ENCODE assay signal across 16 cellular contexts in the genomic region with DNA sequence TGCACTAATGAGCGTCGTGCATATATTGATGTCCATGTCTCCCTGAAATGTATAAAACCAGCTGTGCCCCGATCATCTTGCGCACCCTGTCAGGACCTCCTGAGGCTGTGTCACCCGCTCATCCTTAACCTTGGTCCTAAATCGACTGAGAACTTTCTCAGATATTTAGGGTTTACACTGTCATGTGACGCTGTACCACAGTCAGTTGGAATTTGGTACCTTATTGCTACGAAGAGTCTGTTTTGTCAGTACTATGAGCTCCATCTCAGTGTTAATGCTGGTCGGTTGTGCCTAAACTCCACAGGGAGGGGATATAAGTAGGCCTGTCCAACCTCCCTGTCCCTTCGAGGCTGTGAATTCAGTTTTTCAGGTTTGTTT. TPM values are rescaled to one million over a fixed set of nuclear protein-coding genes. Genes with fewer than 3 reads are reported as not detected.
DNase-seq lines count a peak whose midpoint lies in the region; TF ChIP-seq lines count a peak whose summit lies in the region.
"Had no signal": no experiment of that assay in that cellular context is flagged by ENCODE, and none has a peak within 500 bp of the region (broad histone marks: within the 10 kb centered on the region; RNA-seq: fewer than 3 reads in every experiment).

No MANE protein-coding gene starts in this region.

- H3K9me3 Mint-ChIP-seq in Caco-2 (ENCODE audit: unreplicated experiment) (no peaks in the 10 kb centered on the region), neural crest cell (no peaks in the 10 kb centered on the region)
- no peaks in the 10 kb centered on the region for H3K9me3 Mint-ChIP-seq in activated CD4-positive, alpha-beta memory T cell treated with anti-CD3 and anti-CD28 coated beads, Interleukin-2, amount 10 ng/mL, durations not matched to agents 7 days and 5 days

- H3K4me1 Mint-ChIP-seq in Caco-2 (ENCODE audit: low read depth, unreplicated experiment) (peaks cover 24% of the 10 kb centered on the region), neural crest cell (peaks cover 51% of the 10 kb centered on the region)
- peaks cover 33% of the 10 kb centered on the region for H3K4me1 Mint-ChIP-seq in activated CD4-positive, alpha-beta memory T cell treated with anti-CD3 and anti-CD28 coated beads, Interleukin-2, amount 10 ng/mL, durations not matched to agents 7 days and 5 days

- peaks cover 37% of the 10 kb centered on the region for H3K4me1 ChIP-seq in Caco-2

- CTCF ChIA-PET in Caco-2 (lab: Charles Lee) = interaction anchor here (1.5 to 3.0 kb wide), 5 partner anchors 10 to 144 kb away, joined by 7 to 16 read pairs (median 12); partner anchors contain the start of gene PTDSS2
- CTCF ChIA-PET in activated CD4-positive, alpha-beta memory T cell treated with anti-CD3 and anti-CD28 coated beads, Interleukin-2, amount 10 ng/mL, durations not matched to agents 7 days and 5 days (lab: Charles Lee) = interaction anchor here (0.6 to 3.3 kb wide), 13 partner anchors 11 to 142 kb away, joined by 3 to 32 read pairs (median 5); partner anchors contain the start of genes BET1L, RIC8A and SIGIRR

- no peaks in the 10 kb centered on the region for H3K9me3 ChIP-seq in Caco-2
- H3K9me3 ChIP-seq: SJCRH30, thyroid gland had no signal

- no TSS peak for BruUV-seq in Caco-2 (replicated peaks; lab: Mats Ljungman, UMichigan)

- H3K4me3 Mint-ChIP-seq in Caco-2 (ENCODE audit: unreplicated experiment) = peak overlapping the region; percentile 4
- H3K4me3 Mint-ChIP-seq in activated CD4-positive, alpha-beta memory T cell treated with anti-CD3 and anti-CD28 coated beads, Interleukin-2, amount 10 ng/mL, durations not matched to agents 7 days and 5 days = no peak overlapping the region
- peak overlapping the region; percentile 32 for H3K4me3 Mint-ChIP-seq in neural crest cell
- H3K4me3 Mint-ChIP-seq: CD14-positive monocyte had no signal

- no peak overlapping the region for H3K4me3 ChIP-seq in Caco-2 (ENCODE audit: low read depth, low read length)
- H3K4me3 ChIP-seq: SJCRH30, thyroid gland had no signal

- intact Hi-C loops in Caco-2 (cut with micrococcal nuclease; ENCODE audit: unreplicated experiment) = loop anchor here (1.0 to 5.0 kb wide), 2 partner anchors 51 to 142 kb away; no protein-coding TSS in a partner anchor

- H3K27ac Mint-ChIP-seq in Caco-2 (ENCODE audit: unreplicated experiment) (no peak overlapping the region), neural crest cell (ENCODE audit: unreplicated experiment) (no peak overlapping the region)
- H3K27ac Mint-ChIP-seq in activated CD4-positive, alpha-beta memory T cell treated with anti-CD3 and anti-CD28 coated beads, Interleukin-2, amount 10 ng/mL, durations not matched to agents 7 days and 5 days = peak overlapping the region; percentile 18

- POLR2A ChIA-PET in Caco-2 (lab: Charles Lee) = interaction anchor here (1.6 kb wide), 1 partner anchor 50 kb away, joined by 4 read pairs; no protein-coding TSS in a partner anchor
- POLR2A ChIA-PET in activated CD4-positive, alpha-beta memory T cell treated with anti-CD3 and anti-CD28 coated beads, Interleukin-2, amount 10 ng/mL, durations not matched to agents 7 days and 5 days (lab: Charles Lee) = interaction anchor here (1.2 to 2.4 kb wide), 8 partner anchors 10 to 70 kb away, joined by 3 to 11 read pairs (median 8); partner anchors contain the start of gene SIRT3

- TF ChIP-seq CTCF in Caco-2 (IDR thresholded peaks at IDR 0.05; ENCODE audit: insufficient read depth in 1 of 2, low read depth in 1 of 2, low read length in 1 of 2, severe bottlenecking in 1 of 2, unreplicated experiment in 1 of 2) (no peak), neural crest cell (conservative IDR thresholded peaks at IDR 0.05) (no peak)

- H3K27me3 Mint-ChIP-seq in Caco-2 (ENCODE audit: insufficient read depth, unreplicated experiment) = no peaks in the 10 kb centered on the region
- H3K27me3 Mint-ChIP-seq in activated CD4-positive, alpha-beta memory T cell treated with anti-CD3 and anti-CD28 coated beads, Interleukin-2, amount 10 ng/mL, durations not matched to agents 7 days and 5 days = peaks cover 6% of the 10 kb centered on the region
- peaks cover 11% of the 10 kb centered on the region for H3K27me3 Mint-ChIP-seq in neural crest cell (ENCODE audit: low read depth)

- DNase-seq in Caco-2 = no peak
- no peak for DNase-seq in activated CD4-positive, alpha-beta memory T cell treated with anti-CD3 and anti-CD28 coated beads, Interleukin-2, amount 10 ng/mL, durations not matched to agents 7 days and 5 days
- DNase-seq in neural crest cell (ENCODE audit: low read depth, low spot score) = no peak
- DNase-seq in NOMO-1 treated with dmso at 0.1 percent for 144 hours (lab: John Stamatoyannopoulos, UW; ENCODE audit: unreplicated experiment) = no peak
- no peak for DNase-seq in LoVo (ENCODE audit: low spot score)
- DNase-seq in SHP77 treated with DMSO at 0.1 percent for 48 hours (lab: John Stamatoyannopoulos, UW) = no peak
- DNase-seq: activated CD4-positive, alpha-beta T cell treated with anti-CD3 and anti-CD28 coated beads for 4 hours; activated gamma-delta T cell; foreskin fibroblast; NCI-H1048; NCI-H524; SJCRH30; thyroid gland had no signal

- H3K36me3 Mint-ChIP-seq in Caco-2 (ENCODE audit: insufficient read depth, unreplicated experiment) (no peaks in the 10 kb centered on the region), neural crest cell (ENCODE audit: low read depth) (no peaks in the 10 kb centered on the region)
- peaks cover 22% of the 10 kb centered on the region for H3K36me3 Mint-ChIP-seq in activated CD4-positive, alpha-beta memory T cell treated with anti-CD3 and anti-CD28 coated beads, Interleukin-2, amount 10 ng/mL, durations not matched to agents 7 days and 5 days (ENCODE audit: low read depth)

- no peaks in the 10 kb centered on the region for H3K27me3 ChIP-seq in Caco-2 (replicated peaks; ENCODE audit: control insufficient read depth, insufficient read depth, low read length)
- H3K27me3 ChIP-seq: SJCRH30, thyroid gland had no signal

- H3K36me3 ChIP-seq in Caco-2 (ENCODE audit: control insufficient read depth, insufficient read depth, low read length) = no peaks in the 10 kb centered on the region
- H3K36me3 ChIP-seq: SJCRH30, thyroid gland had no signal

RNA-seq across cellular contexts. Expression of gene IFITM2, which starts 1.8 kb away (rescaled TPM):
- total RNA-seq in Caco-2 (2022) = 7.0 and 7.3 TPM in 2 replicates
- total RNA-seq in activated CD4-positive, alpha-beta memory T cell treated with anti-CD3 and anti-CD28 coated beads, Interleukin-2, amount 10 ng/mL, durations not matched to agents 7 days and 5 days = 1,000 to 10,000 TPM; 1,637 to 1,643 TPM
- total RNA-seq in neural crest cell = 55.0 and 67.2 TPM in 2 replicates

RNA-seq across cellular contexts. Expression of gene IFITM5, which starts 6.5 kb away (rescaled TPM):
- not detected in 2 replicates for total RNA-seq in Caco-2 (2022)
- total RNA-seq in activated CD4-positive, alpha-beta memory T cell treated with anti-CD3 and anti-CD28 coated beads, Interleukin-2, amount 10 ng/mL, durations not matched to agents 7 days and 5 days = not detected
- not detected in 2 replicates for total RNA-seq in neural crest cell
- total RNA-seq: liver, renal cortical epithelial cell, SJCRH30, thyroid gland had no signal

RNA-seq across cellular contexts. Expression of gene IFITM1, which starts 8.0 kb away (rescaled TPM):
- total RNA-seq in Caco-2 (2022) = 3.0 and 3.2 TPM in 2 replicates
- 1,000 to 10,000 TPM; 1,010 to 1,055 TPM for total RNA-seq in activated CD4-positive, alpha-beta memory T cell treated with anti-CD3 and anti-CD28 coated beads, Interleukin-2, amount 10 ng/mL, durations not matched to agents 7 days and 5 days
- total RNA-seq in neural crest cell = 2.0 and 2.3 TPM in 2 replicates

RNA-seq across cellular contexts. Expression of gene IFITM3, which starts 14.8 kb away (rescaled TPM):
- total RNA-seq in Caco-2 (2022) = 6.9 and 12.4 TPM in 2 replicates
- 10 to 100 TPM; 52.3 to 58.8 TPM for total RNA-seq in activated CD4-positive, alpha-beta memory T cell treated with anti-CD3 and anti-CD28 coated beads, Interleukin-2, amount 10 ng/mL, durations not matched to agents 7 days and 5 days
- 156 and 165 TPM in 2 replicates for total RNA-seq in neural crest cell

RNA-seq across cellular contexts. Expression of gene PGGHG, which starts 16.9 kb away (rescaled TPM):
- total RNA-seq in Caco-2 (2022) = 59.6 and 66.5 TPM in 2 replicates
- 100 to 1,000 TPM; 113 to 117 TPM for total RNA-seq in activated CD4-positive, alpha-beta memory T cell treated with anti-CD3 and anti-CD28 coated beads, Interleukin-2, amount 10 ng/mL, durations not matched to agents 7 days and 5 days
- total RNA-seq in neural crest cell = 23.2 and 25.1 TPM in 2 replicates

Comparison
In these comparisons a context has a peak if more than half of its experiments do, and no peak if none do; other contexts are left out.
1. RNA of gene IFITM2, which starts 1.8 kb away (total RNA-seq): 1,637 to 1,643 TPM in activated CD4-positive, alpha-beta memory T cell treated with anti-CD3 and anti-CD28 coated beads, Interleukin-2, amount 10 ng/mL, durations not matched to agents 7 days and 5 days; 55.0 to 67.2 TPM in neural crest cell and 7.0 to 7.3 TPM in Caco-2; every median in the first group is over 10 times any median in the second.
2. RNA of gene IFITM1, which starts 8.0 kb away (total RNA-seq): 1,010 to 1,055 TPM in activated CD4-positive, alpha-beta memory T cell treated with anti-CD3 and anti-CD28 coated beads, Interleukin-2, amount 10 ng/mL, durations not matched to agents 7 days and 5 days; 3.0 to 3.2 TPM in Caco-2 and 2.0 to 2.3 TPM in neural crest cell; every median in the first group is over 100 times any median in the second.